Comparison of ENCODE assay signal across 1 cellular context in genomic region chr16:59214455-59214854, GRCh38.
A peak's percentile ranks its signal among the peaks of the same experiment; 100 is the strongest.
TF ChIP-seq lines count a peak whose summit lies in the region.

No MANE protein-coding gene starts in this region.

TF ChIP-seq in liver, 16 proteins besides CTCF, POLR2A, EP300 and RAD21 (continued from another document):
- TF ChIP-seq MAX (IDR thresholded peaks at IDR 0.05), result peak; percentile 56
- peak; percentile 76 for TF ChIP-seq FOXA1 (IDR thresholded peaks at IDR 0.05)
- TF ChIP-seq HNF4G (IDR thresholded peaks at IDR 0.05), result no peak
- peak in 1 of 2 donors; percentile 61 for TF ChIP-seq RXRA (IDR thresholded peaks at IDR 0.05)
- peak; percentile 42 for TF ChIP-seq YY1 (IDR thresholded peaks at IDR 0.05)
- TF ChIP-seq TAF1 (conservative IDR thresholded peaks at IDR 0.05), result no peak
- no peak for TF ChIP-seq EGR1 (IDR thresholded peaks at IDR 0.05; ENCODE audit: low read depth in 2 of 2)
- no peak for TF ChIP-seq NR2F2 (IDR thresholded peaks at IDR 0.05)
- peak; percentile 42 for TF ChIP-seq SP1 (IDR thresholded peaks at IDR 0.05)
- TF ChIP-seq ATF3 (IDR thresholded peaks at IDR 0.05), result no peak
- TF ChIP-seq FOXA2 (IDR thresholded peaks at IDR 0.05), result peak; percentile 62
- TF ChIP-seq ZBTB33 (IDR thresholded peaks at IDR 0.05), result peak; percentile 21
